In the genomic region with DNA sequence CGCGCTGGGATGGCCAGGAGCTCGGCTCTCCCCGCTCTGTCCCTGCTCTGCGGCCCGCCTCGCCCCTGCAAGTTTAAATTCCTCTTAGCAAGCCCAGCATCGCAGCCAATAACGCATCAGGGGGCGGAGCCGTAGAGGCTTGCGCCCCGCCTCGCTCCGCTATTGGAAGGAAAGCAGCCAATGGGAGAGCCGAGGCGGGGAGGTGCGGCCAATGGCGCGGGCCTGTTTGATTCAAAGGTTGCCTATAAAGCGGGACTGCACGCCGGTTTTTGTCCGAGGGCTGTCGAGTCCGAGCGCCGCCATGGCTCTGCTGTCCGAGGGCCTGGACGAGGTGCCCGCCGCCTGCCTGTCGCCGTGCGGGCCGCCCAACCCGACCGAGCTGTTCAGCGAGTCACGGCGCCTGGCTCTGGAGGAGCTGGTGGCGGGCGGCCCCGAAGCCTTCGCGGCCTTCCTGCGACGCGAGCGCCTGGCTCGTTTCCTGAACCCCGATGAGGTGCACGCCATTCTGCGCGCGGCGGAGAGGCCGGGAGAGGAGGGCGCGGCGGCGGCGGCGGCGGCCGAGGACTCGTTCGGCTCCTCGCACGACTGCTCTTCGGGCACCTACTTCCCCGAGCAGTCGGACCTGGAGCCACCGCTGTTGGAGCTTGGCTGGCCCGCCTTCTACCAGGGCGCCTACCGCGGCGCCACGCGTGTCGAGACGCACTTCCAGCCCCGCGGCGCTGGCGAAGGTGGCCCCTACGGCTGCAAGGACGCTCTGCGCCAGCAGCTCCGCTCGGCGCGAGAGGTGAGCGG, we compare ENCODE assay signal across 8 cellular contexts. TPM values are rescaled to one million over a fixed set of nuclear protein-coding genes. Genes with fewer than 3 reads are reported as not detected.
DNase-seq lines count a peak whose midpoint lies in the region; ATAC-seq, FAIRE-seq and TF ChIP-seq lines count a peak whose summit lies in the region.

A gene with protein sequence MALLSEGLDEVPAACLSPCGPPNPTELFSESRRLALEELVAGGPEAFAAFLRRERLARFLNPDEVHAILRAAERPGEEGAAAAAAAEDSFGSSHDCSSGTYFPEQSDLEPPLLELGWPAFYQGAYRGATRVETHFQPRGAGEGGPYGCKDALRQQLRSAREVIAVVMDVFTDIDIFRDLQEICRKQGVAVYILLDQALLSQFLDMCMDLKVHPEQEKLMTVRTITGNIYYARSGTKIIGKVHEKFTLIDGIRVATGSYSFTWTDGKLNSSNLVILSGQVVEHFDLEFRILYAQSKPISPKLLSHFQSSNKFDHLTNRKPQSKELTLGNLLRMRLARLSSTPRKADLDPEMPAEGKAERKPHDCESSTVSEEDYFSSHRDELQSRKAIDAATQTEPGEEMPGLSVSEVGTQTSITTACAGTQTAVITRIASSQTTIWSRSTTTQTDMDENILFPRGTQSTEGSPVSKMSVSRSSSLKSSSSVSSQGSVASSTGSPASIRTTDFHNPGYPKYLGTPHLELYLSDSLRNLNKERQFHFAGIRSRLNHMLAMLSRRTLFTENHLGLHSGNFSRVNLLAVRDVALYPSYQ (plus strand): TSS at position 276 of the 792 bp plus-strand sequence. CDS start 26 bp downstream, at position 302.

- TF ChIP-seq CTCF in WERI-Rb-1 (IDR thresholded peaks at IDR 0.05; ENCODE audit: low read depth, low read length) (no peak), bronchial epithelial cell (IDR thresholded peaks at IDR 0.05; ENCODE audit: insufficient read depth, low read length, severe bottlenecking) (no peak)

- FAIRE-seq in bronchial epithelial cell (lab: Jason Lieb, UNC) = no peak

- in situ Hi-C loops in GM18951 (cut with MboI; ENCODE audit: low sequenced_read_pairs, unreplicated experiment) = no loop called here

- H3K27me3 ChIP-seq in WERI-Rb-1 (ENCODE audit: insufficient read depth, low read depth, severe bottlenecking) (no peaks in the 10 kb centered on the region), bronchial epithelial cell (ENCODE audit: control insufficient read depth, insufficient read depth, low read length) (no peaks in the 10 kb centered on the region)

- peak within 1 kb of the TSS; percentile 92 for H3K27ac ChIP-seq in WERI-Rb-1

- peak; percentile 100 for DNase-seq in AG08396 (ENCODE audit: low spot score)
- peak; percentile 97 for DNase-seq in NCI-H2227 treated with DMSO at 0.1 percent for 48 hours (lab: John Stamatoyannopoulos, UW)
- peak; percentile 96 for DNase-seq in WERI-Rb-1
- peak; percentile 90 for DNase-seq in bronchial epithelial cell (ENCODE audit: low read depth)
- peak; percentile 100 for DNase-seq in iPS-NIHi7 (ENCODE audit: extremely low spot score)
- DNase-seq in smooth muscle cell of the brain vasculature (ENCODE audit: low read depth, low spot score) = peak; percentile 93

- H3K4me3 ChIP-seq in WERI-Rb-1 (ENCODE audit: low read depth, low read length) = peak within 1 kb of the TSS; percentile 99
- H3K4me3 ChIP-seq in bronchial epithelial cell (ENCODE audit: low read depth, low read length) = peak within 1 kb of the TSS; percentile 66

- H3K9me3 ChIP-seq in WERI-Rb-1 (ENCODE audit: severe bottlenecking) = peaks cover 6% of the 10 kb centered on the region

- peak; percentile 97 for TF ChIP-seq POLR2A in GM18951 (IDR thresholded peaks at IDR 0.05; ENCODE audit: extremely low read depth, insufficient read depth, insufficient read length)

- peak; percentile 93 for ATAC-seq in HG03175 (IDR thresholded peaks at IDR 0.05; ENCODE audit: unreplicated experiment)

- H3K36me3 ChIP-seq in WERI-Rb-1 = peaks cover 34% of the 10 kb centered on the region
- no peaks in the 10 kb centered on the region for H3K36me3 ChIP-seq in bronchial epithelial cell (ENCODE audit: control insufficient read depth, insufficient read depth, low read length)

RNA-seq across cellular contexts. Expression of the gene that starts here (rescaled TPM):
- total RNA-seq in bronchial epithelial cell = 2.6 and 5.1 TPM in 2 replicates

Comparison
In these comparisons a context has a peak if more than half of its experiments do, and no peak if none do; other contexts are left out.
1. Peak in every context shown above with its lines: DNase-seq, ATAC-seq, H3K4me3 ChIP-seq and H3K27ac ChIP-seq.